33 cellular contexts compared by ENCODE assay signal in the genomic region with DNA sequence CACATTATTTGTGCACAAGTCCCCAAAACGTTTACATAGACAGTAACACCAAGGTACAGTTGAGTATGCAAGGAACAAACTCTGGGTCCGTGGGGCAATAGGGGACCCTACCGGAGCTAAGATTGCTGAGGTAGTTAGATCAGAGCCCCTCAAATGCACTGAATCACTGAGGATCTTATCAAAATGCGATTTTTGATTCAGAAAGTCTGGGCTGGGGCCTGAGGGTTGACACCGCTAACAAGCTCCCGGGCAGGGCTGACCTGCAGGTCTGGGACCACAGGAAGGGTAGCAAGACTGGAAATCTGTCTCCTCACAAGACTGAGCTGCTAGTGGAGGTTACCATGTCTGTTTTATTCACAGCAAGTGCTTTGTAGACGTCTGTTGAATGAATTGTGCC. TPM values are rescaled to one million over a fixed set of nuclear protein-coding genes. Genes with fewer than 3 reads are reported as not detected.
DNase-seq lines count a peak whose midpoint lies in the region; ATAC-seq, FAIRE-seq and TF ChIP-seq lines count a peak whose summit lies in the region.
"Had no signal": no experiment of that assay in that cellular context is flagged by ENCODE, and none has a peak within 500 bp of the region (broad histone marks: within the 10 kb centered on the region; RNA-seq: fewer than 3 reads in every experiment).

No MANE protein-coding gene starts in this region.

- no peaks in the 10 kb centered on the region for H3K9me3 Mint-ChIP-seq in stimulated activated naive CD8-positive, alpha-beta T cell treated with anti-CD3 and anti-CD28 coated beads, Interleukin-15, Interleukin-2, amounts not matched to agents 100 ng/mL and 50 ng/mL, for 24 hours
- peaks cover 1% of the 10 kb centered on the region for H3K9me3 Mint-ChIP-seq in glutamatergic neuron (ENCODE audit: unreplicated experiment)
- H3K9me3 Mint-ChIP-seq: central memory CD8-positive, alpha-beta T cell; IgD-negative memory B cell; T-helper 2 cell treated with Interferon-gamma antibody and Interleukin-4, amounts not matched to agents 5 μg/mL and 100 μg/mL, for 36 hours had no signal

- H3K36me3 Mint-ChIP-seq in stimulated activated naive CD8-positive, alpha-beta T cell treated with anti-CD3 and anti-CD28 coated beads, Interleukin-15, Interleukin-2, amounts not matched to agents 100 ng/mL and 50 ng/mL, for 24 hours (ENCODE audit: low read depth) = no peaks in the 10 kb centered on the region
- H3K36me3 Mint-ChIP-seq in glutamatergic neuron (ENCODE audit: unreplicated experiment) = no peaks in the 10 kb centered on the region
- H3K36me3 Mint-ChIP-seq: IgD-negative memory B cell had no signal

- H3K4me3 Mint-ChIP-seq in stimulated activated naive CD8-positive, alpha-beta T cell treated with anti-CD3 and anti-CD28 coated beads, Interleukin-15, Interleukin-2, amounts not matched to agents 100 ng/mL and 50 ng/mL, for 24 hours = no peak overlapping the region
- H3K4me3 Mint-ChIP-seq in glutamatergic neuron (ENCODE audit: unreplicated experiment) = no peak overlapping the region
- H3K4me3 Mint-ChIP-seq: central memory CD8-positive, alpha-beta T cell; IgD-negative memory B cell had no signal

- no peaks in the 10 kb centered on the region for H3K27me3 Mint-ChIP-seq in stimulated activated naive CD8-positive, alpha-beta T cell treated with anti-CD3 and anti-CD28 coated beads, Interleukin-15, Interleukin-2, amounts not matched to agents 100 ng/mL and 50 ng/mL, for 24 hours
- peaks cover 6% of the 10 kb centered on the region for H3K27me3 Mint-ChIP-seq in glutamatergic neuron (ENCODE audit: unreplicated experiment)
- H3K27me3 Mint-ChIP-seq: central memory CD8-positive, alpha-beta T cell had no signal

- TF ChIP-seq CTCF in glutamatergic neuron (IDR thresholded peaks at IDR 0.05; ENCODE audit: partially characterized antibody, unreplicated experiment) = no peak

- DNase-seq in activated CD4-positive, CD25-positive, alpha-beta regulatory T cell treated with anti-CD3 and anti-CD28 coated beads, Interleukin-2, amount 50 U/mL, for 72 hours = peak; percentile 16
- no peak for DNase-seq in stimulated activated naive CD8-positive, alpha-beta T cell treated with anti-CD3 and anti-CD28 coated beads, Interleukin-15, Interleukin-2, amounts not matched to agents 100 U/mL and 50 U/mL, for 24 hours
- DNase-seq in glutamatergic neuron (peak; percentile 5), GM19238 (ENCODE audit: insufficient read length, low spot score) (no peak), urothelium cell line (ENCODE audit: low spot score) (no peak)
- DNase-seq: 8988T; foreskin fibroblast; mesendoderm; MV-4-11; NCI-H1436; NCI-H2081 treated with DMSO at 0.1 percent for 48 hours; NCI-H226; NCI-H69; SHP77; stimulated activated CD4-positive, alpha-beta T cell treated with anti-CD3 and anti-CD28 coated beads, Interleukin-4, amount 100 ng/mL, for 24 hours had no signal

- peak overlapping the region; percentile 77 for H3K27ac Mint-ChIP-seq in stimulated activated naive CD8-positive, alpha-beta T cell treated with anti-CD3 and anti-CD28 coated beads, Interleukin-15, Interleukin-2, amounts not matched to agents 100 ng/mL and 50 ng/mL, for 24 hours
- no peak overlapping the region for H3K27ac Mint-ChIP-seq in glutamatergic neuron (ENCODE audit: unreplicated experiment)
- H3K27ac Mint-ChIP-seq: IgD-negative memory B cell had no signal

- ATAC-seq in activated CD4-positive, CD25-positive, alpha-beta regulatory T cell treated with anti-CD3 and anti-CD28 coated beads, Interleukin-2, amount 50 U/mL, for 24 hours = no peak
- no peak for ATAC-seq in stimulated activated naive CD8-positive, alpha-beta T cell treated with anti-CD3 and anti-CD28 coated beads, Interleukin-15, Interleukin-2, amounts not matched to agents 100 U/mL and 50 U/mL, for 24 hours
- ATAC-seq in HG03354 (IDR thresholded peaks at IDR 0.05; ENCODE audit: poor library complexity, severe bottlenecking, unreplicated experiment) = no peak
- ATAC-seq: heart left ventricle, left ventricle myocardium superior, Panc1, psoas muscle had no signal

- H3K4me1 Mint-ChIP-seq in stimulated activated naive CD8-positive, alpha-beta T cell treated with anti-CD3 and anti-CD28 coated beads, Interleukin-15, Interleukin-2, amounts not matched to agents 100 ng/mL and 50 ng/mL, for 24 hours (ENCODE audit: low read depth) = peaks cover 86% of the 10 kb centered on the region
- H3K4me1 Mint-ChIP-seq in glutamatergic neuron (ENCODE audit: low read depth, unreplicated experiment) = no peaks in the 10 kb centered on the region

- no peak for FAIRE-seq in urothelium cell line (lab: Jason Lieb, UNC)
- FAIRE-seq: endometrium had no signal

RNA-seq across cellular contexts. Expression of gene IL3, which starts 1.8 kb away (rescaled TPM):
- not detected for total RNA-seq in glutamatergic neuron (ENCODE audit: unreplicated experiment)
- total RNA-seq: adrenal gland, Daoy, esophagus muscularis mucosa, H4, heart left ventricle, HT-29, left ventricle myocardium superior, psoas muscle, subcutaneous adipose tissue, transverse colon had no signal

RNA-seq across cellular contexts. Expression of gene CSF2, which starts 14.9 kb away (rescaled TPM):
- not detected for total RNA-seq in glutamatergic neuron (ENCODE audit: unreplicated experiment)
- total RNA-seq: esophagus muscularis mucosa, left ventricle myocardium superior, psoas muscle, subcutaneous adipose tissue, transverse colon had no signal

RNA-seq across cellular contexts. Expression of gene ACSL6, which starts 47.2 kb away (rescaled TPM):
- total RNA-seq in glutamatergic neuron (ENCODE audit: unreplicated experiment) = 8.1 TPM
- total RNA-seq: HT-29 had no signal

Comparison
In these comparisons a context has a peak if more than half of its experiments do, and no peak if none do; other contexts are left out.
1. DNase-seq: peak in activated CD4-positive, CD25-positive, alpha-beta regulatory T cell treated with anti-CD3 and anti-CD28 coated beads, Interleukin-2, amount 50 U/mL, for 72 hours (single experiment) and glutamatergic neuron (single experiment); none in stimulated activated naive CD8-positive, alpha-beta T cell treated with anti-CD3 and anti-CD28 coated beads, Interleukin-15, Interleukin-2, amounts not matched to agents 100 U/mL and 50 U/mL, for 24 hours (single experiment), GM19238 (single experiment) and urothelium cell line (single experiment).